In the genomic region with DNA sequence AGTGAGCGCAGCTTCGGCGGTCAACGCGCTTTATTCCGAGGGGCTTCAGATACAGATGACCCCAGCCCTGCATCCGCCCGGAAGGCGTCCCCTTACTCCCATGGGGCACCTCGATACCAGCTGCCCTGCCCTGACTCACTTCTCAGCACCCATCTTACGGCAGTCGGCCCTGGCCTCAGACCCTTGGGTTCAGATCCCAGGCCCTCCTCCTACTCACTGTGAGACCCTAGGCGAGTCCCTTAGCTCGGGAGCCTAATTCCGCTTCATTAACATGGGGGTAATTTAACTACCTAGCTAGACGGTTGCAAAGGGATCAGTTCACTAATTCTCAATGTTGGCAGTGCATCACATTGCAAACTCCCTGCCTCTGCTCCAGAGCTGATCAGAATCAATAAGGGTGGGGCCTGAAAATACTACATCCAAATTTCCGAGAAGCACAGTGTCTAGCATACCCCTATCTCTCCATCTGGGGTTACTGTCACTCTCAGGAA, we compare ENCODE assay signal across 8 cellular contexts. TPM values are rescaled to one million over a fixed set of nuclear protein-coding genes. Genes with fewer than 3 reads are reported as not detected.
DNase-seq lines count a peak whose midpoint lies in the region; TF ChIP-seq lines count a peak whose summit lies in the region.

No MANE protein-coding gene starts in this region.

- H3K4me1 Mint-ChIP-seq in CD8-positive, alpha-beta memory T cell: peaks cover 60 to 78% (median 64%) of the 10 kb centered on the region in 3 donors

- H2AFZ ChIP-seq in OCI-LY7 (ENCODE audit: low read length): peak overlapping the region; percentile 69; the same call in 1 of the 2 replicates

- no peaks in the 10 kb centered on the region for H3K9me3 ChIP-seq in CD8-positive, alpha-beta memory T cell (ENCODE audit: low read length)
- H3K9me3 ChIP-seq in OCI-LY7 (ENCODE audit: low read length): no peaks in the 10 kb centered on the region
- H3K9me3 ChIP-seq in muscle layer of duodenum (ENCODE audit: control insufficient read depth in 1 of 2, low read length in 2 of 2): no peaks in the 10 kb centered on the region

- H3K36me3 ChIP-seq in CD8-positive, alpha-beta memory T cell (ENCODE audit: insufficient read depth, low read length): peaks cover 5% of the 10 kb centered on the region
- H3K36me3 ChIP-seq in OCI-LY7 (ENCODE audit: insufficient read depth, low read length): peaks cover 27% of the 10 kb centered on the region
- H3K36me3 ChIP-seq in muscle layer of duodenum (ENCODE audit: control insufficient read depth in 1 of 2, insufficient read depth in 2 of 2, low read length in 2 of 2): no peaks in the 10 kb centered on the region

- H3K27me3 ChIP-seq in CD8-positive, alpha-beta memory T cell (ENCODE audit: insufficient read depth, low read length, poor library complexity, severe bottlenecking): no peaks in the 10 kb centered on the region
- H3K27me3 ChIP-seq in dorsolateral prefrontal cortex: no peaks in the 10 kb centered on the region
- no peaks in the 10 kb centered on the region for H3K27me3 ChIP-seq in muscle layer of duodenum (ENCODE audit: low read depth, low read length)

- peaks cover 0 to 42% (median 8%) of the 10 kb centered on the region in 3 donors for H3K36me3 Mint-ChIP-seq in CD8-positive, alpha-beta memory T cell

- H3K4me2 ChIP-seq in OCI-LY7 (ENCODE audit: low read length): peak overlapping the region; percentile 100

- no TSS peak for BruUV-seq in OCI-LY7 (replicated peaks; lab: Mats Ljungman, UMichigan)

- H3K27ac ChIP-seq in CD8-positive, alpha-beta memory T cell (ENCODE audit: low read depth, low read length): peak overlapping the region; percentile 84
- H3K27ac ChIP-seq in OCI-LY7 (ENCODE audit: low read depth, low read length, poor library complexity, severe bottlenecking) (peak overlapping the region; percentile 91), dorsolateral prefrontal cortex (peak overlapping the region; percentile 59 to 99 (median 95)), muscle layer of duodenum (ENCODE audit: low read length) (peak overlapping the region; percentile 87)

- H3K27ac Mint-ChIP-seq in CD8-positive, alpha-beta memory T cell: peak overlapping the region; percentile 83 to 97 (median 95)

- H3K9me3 Mint-ChIP-seq in CD8-positive, alpha-beta memory T cell: no peaks in the 10 kb centered on the region

- DNase-seq in CD8-positive, alpha-beta memory T cell: peak in 1 of 5 donors; percentile 58
- no peak for DNase-seq in OCI-LY7 (ENCODE audit: low spot score)
- DNase-seq in dorsolateral prefrontal cortex: peak in 1 of 10 donors; percentile 54
- no peak for DNase-seq in stimulated activated CD8-positive, alpha-beta memory T cell treated with anti-CD3 and anti-CD28 coated beads, Interleukin-4, amount 100 ng/mL, for 48 hours
- no peak for DNase-seq in DMS 273 (lab: John Stamatoyannopoulos, UW; ENCODE audit: unreplicated experiment)
- no peak for DNase-seq in globus pallidus (ENCODE audit: low spot score)
- DNase-seq in activated CD4-positive, CD25-positive, alpha-beta regulatory T cell (lab: John Stamatoyannopoulos, UW): no peak

- H3K4me3 Mint-ChIP-seq in CD8-positive, alpha-beta memory T cell: peak overlapping the region; percentile 88 to 99 (median 97)

- no peaks in the 10 kb centered on the region for H3K27me3 Mint-ChIP-seq in CD8-positive, alpha-beta memory T cell

- intact Hi-C loops in OCI-LY7 (cut with micrococcal nuclease; ENCODE audit: unreplicated experiment): loop anchor here (2.0 kb wide), 1 partner anchor 55 kb away; a partner anchor contains a TSS
- intact Hi-C loops in dorsolateral prefrontal cortex (cut with DNase I): loop anchor here in 1 of 2 donors (5.0 kb wide), 4 partner anchors 41 to 171 kb away; a partner anchor contains a TSS

- H3K9me2 ChIP-seq in OCI-LY7 (ENCODE audit: insufficient read depth, low read length): no peaks in the 10 kb centered on the region

- H3K4me1 ChIP-seq in CD8-positive, alpha-beta memory T cell (ENCODE audit: insufficient read depth, low read length): peaks cover 66% of the 10 kb centered on the region
- H3K4me1 ChIP-seq in OCI-LY7 (ENCODE audit: insufficient read depth, low read length, poor library complexity, severe bottlenecking): peaks cover 64% of the 10 kb centered on the region
- H3K4me1 ChIP-seq in muscle layer of duodenum (ENCODE audit: control insufficient read depth in 1 of 2, insufficient read depth in 2 of 2, low read length in 2 of 2): peaks cover 12 to 28% of the 10 kb centered on the region in 2 donors

- peak overlapping the region; percentile 93 for H3K4me3 ChIP-seq in CD8-positive, alpha-beta memory T cell (ENCODE audit: low read length)
- H3K4me3 ChIP-seq in OCI-LY7 (ENCODE audit: low read depth, low read length, poor library complexity, severe bottlenecking) (peak overlapping the region; percentile 89), dorsolateral prefrontal cortex (peak overlapping the region; percentile 41 to 97 (median 88)), muscle layer of duodenum (ENCODE audit: low read depth in 1 of 2, low read length in 2 of 2) (peak overlapping the region; percentile 71 to 90)

- H3K79me2 ChIP-seq in OCI-LY7 (ENCODE audit: insufficient read depth, low read depth, low read length): peaks cover 43% of the 10 kb centered on the region

- POLR2A ChIA-PET in CD8-positive, alpha-beta memory T cell (lab: Charles Lee): interaction anchor here (0.6 to 3.1 kb wide), 6 partner anchors 13 to 187 kb away, joined by 3 to 28 read pairs (median 4); a partner anchor contains a TSS
- POLR2A ChIA-PET in OCI-LY7 (lab: Charles Lee): interaction anchor here (0.8 to 1.9 kb wide), 5 partner anchors 49 to 169 kb away, joined by 3 to 8 read pairs (median 3); a partner anchor contains a TSS

- H4K20me1 ChIP-seq in OCI-LY7 (ENCODE audit: insufficient read depth, low read length): no peaks in the 10 kb centered on the region

- CTCF ChIA-PET in CD8-positive, alpha-beta memory T cell (lab: Charles Lee): interaction anchor here (0.7 to 3.2 kb wide), 15 partner anchors 9 to 178 kb away, joined by 3 to 16 read pairs (median 4); a partner anchor contains a TSS
- CTCF ChIA-PET in OCI-LY7 (lab: Charles Lee; ENCODE audit: unreplicated experiment): no interaction called here

- TF ChIP-seq CTCF in OCI-LY7 (conservative IDR thresholded peaks at IDR 0.05; ENCODE audit: low read length) (no peak), dorsolateral prefrontal cortex (IDR thresholded peaks at IDR 0.05 in 54 of 56, conservative IDR thresholded peaks at IDR 0.05 in 2 of 56; ENCODE audit: low read depth in 1 of 56, partially characterized antibody in 56 of 56) (peak in 2 of 56 donors; percentile 4 to 7)

RNA-seq across cellular contexts. Expression of a gene that starts 0.3 kb away (rescaled TPM):
- total RNA-seq in CD8-positive, alpha-beta memory T cell: 100 to 1,000 TPM; 113 to 115 TPM
- polyA plus RNA-seq in CD8-positive, alpha-beta memory T cell: 268 TPM
- 43.5 and 46.5 TPM in 2 replicates for total RNA-seq in OCI-LY7 (2014; rRNA removed; shearing (Covaris generic))
- total RNA-seq in OCI-LY7 (2022) (110 and 122 TPM in 2 replicates), dorsolateral prefrontal cortex (100 to 1,000 TPM in 84 of 120 experiments, 10 to 100 TPM in 36; 50.7 to 182 (median 108) TPM)

RNA-seq across cellular contexts. Expression of a gene that starts 5.1 kb away (rescaled TPM):
- 10 to 100 TPM; 32.6 to 34.7 TPM for total RNA-seq in CD8-positive, alpha-beta memory T cell
- 26.5 TPM for polyA plus RNA-seq in CD8-positive, alpha-beta memory T cell
- 27.1 and 28.4 TPM in 2 replicates for total RNA-seq in OCI-LY7 (2014; rRNA removed; shearing (Covaris generic))
- total RNA-seq in OCI-LY7 (2022): 27.2 and 29.2 TPM in 2 replicates
- 10 to 100 TPM in 61 of 120 experiments, 1 to 10 TPM in 59; 5.9 to 22.5 (median 10.1) TPM for total RNA-seq in dorsolateral prefrontal cortex

RNA-seq across cellular contexts. Expression of a gene that starts 43.0 kb away (rescaled TPM):
- total RNA-seq in CD8-positive, alpha-beta memory T cell: 10 to 100 TPM; 84.1 to 86.2 TPM
- 44.7 TPM for polyA plus RNA-seq in CD8-positive, alpha-beta memory T cell
- 25.0 and 30.8 TPM in 2 replicates for total RNA-seq in OCI-LY7 (2014; rRNA removed; shearing (Covaris generic))
- total RNA-seq in OCI-LY7 (2022) (58.0 and 62.1 TPM in 2 replicates), dorsolateral prefrontal cortex (10 to 100 TPM; 32.0 to 63.5 (median 45.6) TPM)

RNA-seq across cellular contexts. Expression of a gene that starts 53.5 kb away (rescaled TPM):
- 10 to 100 TPM; 58.1 to 62.1 TPM for total RNA-seq in CD8-positive, alpha-beta memory T cell
- 11.6 TPM for polyA plus RNA-seq in CD8-positive, alpha-beta memory T cell
- 40.6 and 43.2 TPM in 2 replicates for total RNA-seq in OCI-LY7 (2014; rRNA removed; shearing (Covaris generic))
- total RNA-seq in OCI-LY7 (2022) (62.5 and 66.7 TPM in 2 replicates), dorsolateral prefrontal cortex (10 to 100 TPM; 32.6 to 65.4 (median 44.1) TPM)

RNA-seq across cellular contexts. Expression of a gene that starts 55.2 kb away (rescaled TPM):
- total RNA-seq in CD8-positive, alpha-beta memory T cell: 10 to 100 TPM; 20.6 to 21.5 TPM
- polyA plus RNA-seq in CD8-positive, alpha-beta memory T cell: 19.3 TPM
- total RNA-seq in OCI-LY7 (2014; rRNA removed; shearing (Covaris generic)): 4.0 and 4.6 TPM in 2 replicates
- total RNA-seq in OCI-LY7 (2022) (15.2 and 19.7 TPM in 2 replicates), dorsolateral prefrontal cortex (10 to 100 TPM; 17.4 to 36.2 (median 25.3) TPM)
